8 cellular contexts compared by ENCODE assay signal in the genomic region with DNA sequence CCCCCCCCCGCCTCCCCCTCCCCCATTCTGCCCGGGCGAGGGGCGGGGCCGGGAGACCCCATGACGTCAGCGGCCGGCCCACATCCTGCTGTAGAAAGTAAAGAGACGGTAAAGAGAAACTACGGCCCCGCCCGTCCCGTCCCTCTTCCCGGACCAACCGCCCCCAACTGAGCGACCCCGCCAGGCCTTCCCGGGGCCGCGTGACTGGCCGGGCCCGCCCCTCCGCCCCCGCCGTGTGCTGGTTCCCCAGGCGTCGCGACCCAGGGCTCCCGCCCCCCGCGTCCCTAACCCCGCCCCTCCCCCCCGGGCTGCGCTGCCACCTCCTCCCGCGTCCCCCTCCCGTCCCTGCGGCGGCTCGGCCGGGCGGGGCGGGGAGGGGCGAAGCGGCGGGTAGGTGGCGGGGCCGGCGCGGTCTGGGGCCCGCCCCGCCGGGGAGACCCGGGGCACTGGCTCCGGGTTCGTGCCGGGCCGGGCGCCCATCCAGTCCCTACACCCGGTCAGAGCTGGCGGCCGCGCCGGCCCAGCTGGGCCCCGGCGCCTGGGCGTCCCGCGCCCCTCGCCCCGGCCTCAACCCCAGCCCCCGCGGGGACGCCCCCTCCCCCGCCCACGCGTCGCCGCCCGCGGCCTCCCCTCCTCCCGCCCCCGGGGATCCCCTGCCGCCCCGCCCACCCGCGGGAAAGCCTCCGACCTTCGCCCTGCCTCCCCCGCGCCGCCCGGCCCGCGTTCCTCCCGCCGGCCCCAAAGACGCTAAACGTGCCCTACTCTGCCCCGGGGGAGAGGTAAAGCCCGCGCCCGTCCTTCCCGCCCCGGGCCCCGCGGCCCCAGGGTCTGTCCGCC. TPM values are rescaled to one million over a fixed set of nuclear protein-coding genes. Genes with fewer than 3 reads are reported as not detected.
A peak's percentile ranks its signal among the peaks of the same experiment; 100 is the strongest.
DNase-seq lines count a peak whose midpoint lies in the region; ATAC-seq and TF ChIP-seq lines count a peak whose summit lies in the region.

No MANE protein-coding gene starts in this region.

- TF ChIP-seq CTCF in heart left ventricle (IDR thresholded peaks at IDR 0.05) (no peak), vagina (IDR thresholded peaks at IDR 0.05) (no peak)

- H3K4me1 ChIP-seq in heart left ventricle, result peaks cover 0 to 39% (median 19%) of the 10 kb centered on the region in 12 donors
- H3K4me1 ChIP-seq in vagina, result peaks cover 48% of the 10 kb centered on the region

- H3K4me3 ChIP-seq in heart left ventricle (peak overlapping the region; percentile 61 to 98 (median 78)), vagina (peak overlapping the region; percentile 80 to 89)

- WGBS in adipose tissue, 3 donors, result 1 to 2% (median 1%) methylated on average over 50 to 100 of the region's 108 CpGs
- WGBS in heart left ventricle, 4 donors, result 1 to 3% (median 1%) methylated on average over 9 to 106 of the region's 108 CpGs

- ATAC-seq in HG02840 (IDR thresholded peaks at IDR 0.05; ENCODE audit: low FRiP score, unreplicated experiment) (peak; percentile 58), heart left ventricle (peak; percentile 92 to 95 (median 95))

- TF ChIP-seq POLR2A in GM15510 (IDR thresholded peaks at IDR 0.05; ENCODE audit: borderline replicate concordance, extremely low read depth, insufficient read length) (peak; percentile 41), heart left ventricle (IDR thresholded peaks at IDR 0.05) (no peak), vagina (IDR thresholded peaks at IDR 0.05) (peak in 1 of 2 donors; percentile 54)

- intact Hi-C loops in heart left ventricle (cut with DNase I) (loop anchor here in 3 of 10 donors (5.0 to 10.0 kb wide), 3 partner anchors 307 to 357 kb away; no protein-coding TSS in a partner anchor), vagina (cut with DNase I) (no loop called here)

- DNase-seq in NCI-H1436 treated with DMSO at 0.1 percent for 48 hours (lab: John Stamatoyannopoulos, UW) (peak; percentile 75), T follicular helper cell (ENCODE audit: low read depth) (peak; percentile 95), heart left ventricle (peak; percentile 98 to 99 (median 99)), pulmonary artery endothelial cell (ENCODE audit: low read depth, low spot score) (peak; percentile 90), vagina (ENCODE audit: extremely low spot score in 2 of 2) (peak in 1 of 2 donors; percentile 99)

- no peaks in the 10 kb centered on the region for H3K27me3 ChIP-seq in heart left ventricle
- no peaks in the 10 kb centered on the region for H3K27me3 ChIP-seq in vagina

- H3K9me3 ChIP-seq in heart left ventricle (peaks cover 0 to 7% (median 0%) of the 10 kb centered on the region in 12 donors), vagina (no peaks in the 10 kb centered on the region)

- H3K36me3 ChIP-seq in heart left ventricle (peaks cover 0 to 13% (median 5%) of the 10 kb centered on the region in 9 donors), vagina (no peaks in the 10 kb centered on the region)

- H3K27ac ChIP-seq in adipose tissue (ENCODE audit: low read depth, low read length) (peak overlapping the region; percentile 99), heart left ventricle (peak overlapping the region; percentile 91 to 100 (median 96)), vagina (peak overlapping the region; percentile 96)

RNA-seq across cellular contexts. Expression of a gene that starts 0.6 kb away (rescaled TPM):
- polyA plus RNA-seq in adipose tissue (10 to 100 TPM in 1 of 3 donors, 1 to 10 TPM in 2; 3.8 to 13.9 (median 5.5) TPM), heart left ventricle (1 to 10 TPM; 3.5 to 5.5 TPM)
- total RNA-seq in heart left ventricle (10 to 100 TPM in 8 of 9 donors, 1 to 10 TPM in 1; 10.0 to 22.8 (median 13.7) TPM), pulmonary artery endothelial cell (11.0 and 22.5 TPM in 2 replicates), vagina (36.1 TPM)
